Comparison of ENCODE assay signal across 9 cellular contexts in the genomic region with DNA sequence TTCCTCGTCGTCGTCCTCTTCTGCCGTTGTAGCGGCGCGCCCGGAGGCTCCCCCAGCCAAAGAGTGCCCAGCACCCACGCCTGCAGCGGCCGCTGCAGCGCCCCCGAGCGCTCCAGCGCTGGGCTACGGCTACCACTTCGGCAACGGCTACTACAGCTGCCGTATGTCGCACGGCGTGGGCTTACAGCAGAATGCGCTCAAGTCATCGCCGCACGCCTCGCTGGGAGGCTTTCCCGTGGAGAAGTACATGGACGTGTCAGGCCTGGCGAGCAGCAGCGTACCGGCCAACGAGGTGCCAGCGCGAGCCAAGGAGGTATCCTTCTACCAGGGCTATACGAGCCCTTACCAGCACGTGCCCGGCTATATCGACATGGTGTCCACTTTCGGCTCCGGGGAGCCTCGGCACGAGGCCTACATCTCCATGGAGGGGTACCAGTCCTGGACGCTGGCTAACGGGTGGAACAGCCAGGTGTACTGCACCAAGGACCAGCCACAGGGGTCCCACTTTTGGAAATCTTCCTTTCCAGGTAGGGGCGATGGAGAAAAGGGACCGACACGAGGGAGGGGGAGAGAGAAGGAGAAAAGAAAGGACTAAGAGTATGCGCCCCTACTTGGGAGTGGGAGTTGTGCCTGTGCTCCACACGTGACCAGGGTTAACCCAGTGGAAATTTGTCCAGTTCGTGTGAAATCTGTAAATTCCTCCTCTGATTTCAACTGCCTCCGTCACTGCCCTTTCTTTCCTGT. TPM values are rescaled to one million over a fixed set of nuclear protein-coding genes. Genes with fewer than 3 reads are reported as not detected.
DNase-seq lines count a peak whose midpoint lies in the region; ATAC-seq and TF ChIP-seq lines count a peak whose summit lies in the region.
"Had no signal": no experiment of that assay in that cellular context is flagged by ENCODE, and none has a peak within 500 bp of the region (broad histone marks: within the 10 kb centered on the region; RNA-seq: fewer than 3 reads in every experiment).

No MANE protein-coding gene starts in this region.

- H3K18ac ChIP-seq in H9 (ENCODE audit: insufficient read length, low read depth, low read length), result no peak overlapping the region

- H3K27me3 Mint-ChIP-seq in CD4-positive, alpha-beta T cell, result peaks cover 93% of the 10 kb centered on the region
- peaks cover 97% of the 10 kb centered on the region for H3K27me3 Mint-ChIP-seq in H9 (ENCODE audit: low read depth)
- peaks cover 93% of the 10 kb centered on the region for H3K27me3 Mint-ChIP-seq in activated naive CD8-positive, alpha-beta T cell treated with anti-CD3 and anti-CD28 coated beads, Interleukin-2, amount 10 ng/mL, durations not matched to agents 7 days and 5 days
- H3K27me3 Mint-ChIP-seq in natural killer cell treated with Interleukin-12 subunit alpha and Interleukin-12 subunit beta and Interleukin-15 and Interleukin-18, amount 100 ng/mL, for 72 hours, result peaks cover 60 to 80% of the 10 kb centered on the region in 2 donors

- no peak for TF ChIP-seq CTCF in CD4-positive, alpha-beta T cell (IDR thresholded peaks at IDR 0.05)
- TF ChIP-seq CTCF in H9 (conservative IDR thresholded peaks at IDR 0.05), result peak; percentile 32; the same call in 2 of the 3 replicates
- TF ChIP-seq CTCF in brain microvascular endothelial cell (IDR thresholded peaks at IDR 0.05; ENCODE audit: low read depth, low read length, missing control alignments), result no peak

- H3K9me3 ChIP-seq in CD4-positive, alpha-beta T cell (ENCODE audit: control insufficient read depth, low read length), result peaks cover 12% of the 10 kb centered on the region
- H3K9me3 ChIP-seq in H9 (ENCODE audit: control insufficient read depth, low read depth, low read length), result no peaks in the 10 kb centered on the region

- peaks cover 45% of the 10 kb centered on the region for H3K4me1 Mint-ChIP-seq in CD4-positive, alpha-beta T cell (ENCODE audit: low read depth)
- peaks cover 26 to 37% of the 10 kb centered on the region in 2 experiments for H3K4me1 Mint-ChIP-seq in H9
- peaks cover 24% of the 10 kb centered on the region for H3K4me1 Mint-ChIP-seq in activated naive CD8-positive, alpha-beta T cell treated with anti-CD3 and anti-CD28 coated beads, Interleukin-2, amount 10 ng/mL, durations not matched to agents 7 days and 5 days
- peaks cover 20 to 23% of the 10 kb centered on the region in 2 donors for H3K4me1 Mint-ChIP-seq in natural killer cell treated with Interleukin-12 subunit alpha and Interleukin-12 subunit beta and Interleukin-15 and Interleukin-18, amount 100 ng/mL, for 72 hours (ENCODE audit: low read depth in 2 of 2)

- H2BK5ac ChIP-seq in H9 (ENCODE audit: insufficient read length, low read length), result no peak overlapping the region

- no peak overlapping the region for H3K9ac ChIP-seq in H9 (ENCODE audit: extremely low read depth, insufficient read length, low read length)

- H3K23ac ChIP-seq in H9 (ENCODE audit: insufficient read length, low read depth, low read length), result no peak overlapping the region

- no peak overlapping the region for H2BK12ac ChIP-seq in H9 (ENCODE audit: insufficient read length, low read depth, low read length)

- no peak overlapping the region for H3K27ac Mint-ChIP-seq in CD4-positive, alpha-beta T cell
- no peak overlapping the region for H3K27ac Mint-ChIP-seq in H9
- H3K27ac Mint-ChIP-seq in activated naive CD8-positive, alpha-beta T cell treated with anti-CD3 and anti-CD28 coated beads, Interleukin-2, amount 10 ng/mL, durations not matched to agents 7 days and 5 days, result peak overlapping the region; percentile 23
- no peak overlapping the region for H3K27ac Mint-ChIP-seq in natural killer cell treated with Interleukin-12 subunit alpha and Interleukin-12 subunit beta and Interleukin-15 and Interleukin-18, amount 100 ng/mL, for 72 hours

- H3K36me3 Mint-ChIP-seq in CD4-positive, alpha-beta T cell (ENCODE audit: low read depth), result no peaks in the 10 kb centered on the region
- peaks cover 0 to 3% (median 0%) of the 10 kb centered on the region in 3 experiments; a peak in 2 of 7 replicates for H3K36me3 Mint-ChIP-seq in H9 (ENCODE audit: insufficient read depth in 1 of 3, low read depth in 3 of 3)
- H3K36me3 Mint-ChIP-seq in activated naive CD8-positive, alpha-beta T cell treated with anti-CD3 and anti-CD28 coated beads, Interleukin-2, amount 10 ng/mL, durations not matched to agents 7 days and 5 days, result peaks cover 3% of the 10 kb centered on the region
- no peaks in the 10 kb centered on the region for H3K36me3 Mint-ChIP-seq in natural killer cell treated with Interleukin-12 subunit alpha and Interleukin-12 subunit beta and Interleukin-15 and Interleukin-18, amount 100 ng/mL, for 72 hours

- intact Hi-C loops in CD4-positive, alpha-beta T cell (cut with DNase I, micrococcal nuclease), result loop anchor here in 1 of 2 experiments (10.0 kb wide), 2 partner anchors 729 to 1399 kb away; no protein-coding TSS in a partner anchor

- peaks cover 3% of the 10 kb centered on the region for H3K9me3 Mint-ChIP-seq in CD4-positive, alpha-beta T cell
- peaks cover 8 to 28% of the 10 kb centered on the region in 2 experiments; a peak in 4 of 5 replicates for H3K9me3 Mint-ChIP-seq in H9
- peaks cover 5% of the 10 kb centered on the region for H3K9me3 Mint-ChIP-seq in activated naive CD8-positive, alpha-beta T cell treated with anti-CD3 and anti-CD28 coated beads, Interleukin-2, amount 10 ng/mL, durations not matched to agents 7 days and 5 days
- no peaks in the 10 kb centered on the region for H3K9me3 Mint-ChIP-seq in natural killer cell treated with Interleukin-12 subunit alpha and Interleukin-12 subunit beta and Interleukin-15 and Interleukin-18, amount 100 ng/mL, for 72 hours

- H3K79me1 ChIP-seq in H9 (ENCODE audit: insufficient read depth, low read depth, low read length, poor library complexity, severe bottlenecking), result no peaks in the 10 kb centered on the region

- peaks cover 92% of the 10 kb centered on the region for H3K27me3 ChIP-seq in CD4-positive, alpha-beta T cell (ENCODE audit: control insufficient read depth, insufficient read depth, low read length)
- H3K27me3 ChIP-seq in H9 (ENCODE audit: insufficient read depth, low read length) (peaks cover 83% of the 10 kb centered on the region), brain microvascular endothelial cell (replicated peaks) (peaks cover 97% of the 10 kb centered on the region)

- ATAC-seq in CD4-positive, alpha-beta T cell (ENCODE audit: poor library complexity), result no peak
- no peak for ATAC-seq in activated naive CD8-positive, alpha-beta T cell treated with anti-CD3 and anti-CD28 coated beads, Interleukin-2, amount 10 ng/mL, durations not matched to agents 7 days and 5 days (ENCODE audit: low read depth)
- no peak for ATAC-seq in natural killer cell treated with Interleukin-12 subunit alpha and Interleukin-12 subunit beta and Interleukin-15 and Interleukin-18, amount 100 ng/mL, for 72 hours
- no peak for ATAC-seq in GM19397 (IDR thresholded peaks at IDR 0.05; ENCODE audit: unreplicated experiment)

- H3K14ac ChIP-seq in H9 (ENCODE audit: insufficient read depth, low read length), result no peak overlapping the region

- H3K79me2 ChIP-seq in H9 (ENCODE audit: insufficient read depth, low read length), result no peaks in the 10 kb centered on the region

- H3K4ac ChIP-seq in H9 (ENCODE audit: low read depth, low read length), result no peak overlapping the region

- H3T11ph ChIP-seq in H9 (ENCODE audit: low read length), result no peak overlapping the region

- peaks cover 6% of the 10 kb centered on the region for H3K4me1 ChIP-seq in H9 (ENCODE audit: insufficient read depth, low read length)

- peak overlapping the region; percentile 9 for H3K4me3 Mint-ChIP-seq in CD4-positive, alpha-beta T cell
- peak overlapping the region; percentile 31 to 40; a peak in 4 of 5 replicates for H3K4me3 Mint-ChIP-seq in H9
- peak overlapping the region; percentile 19 for H3K4me3 Mint-ChIP-seq in activated naive CD8-positive, alpha-beta T cell treated with anti-CD3 and anti-CD28 coated beads, Interleukin-2, amount 10 ng/mL, durations not matched to agents 7 days and 5 days
- H3K4me3 Mint-ChIP-seq in natural killer cell treated with Interleukin-12 subunit alpha and Interleukin-12 subunit beta and Interleukin-15 and Interleukin-18, amount 100 ng/mL, for 72 hours, result peak overlapping the region; percentile 5

- POLR2A ChIA-PET in CD4-positive, alpha-beta T cell (lab: Charles Lee), result no interaction called here
- POLR2A ChIA-PET in activated naive CD8-positive, alpha-beta T cell treated with anti-CD3 and anti-CD28 coated beads, Interleukin-2, amount 10 ng/mL, durations not matched to agents 7 days and 5 days (lab: Charles Lee), result no interaction called here

- peak overlapping the region; percentile 43 for H3K4me2 ChIP-seq in H9 (ENCODE audit: insufficient read depth, insufficient read length, low read length)

- no peak overlapping the region for H2BK15ac ChIP-seq in H9 (ENCODE audit: low read depth, low read length)

- H2AK5ac ChIP-seq in H9 (ENCODE audit: insufficient read length, low read length), result no peak overlapping the region

- no peak overlapping the region for H3K56ac ChIP-seq in H9 (ENCODE audit: insufficient read length, low read depth, low read length)

- H4K8ac ChIP-seq in H9 (replicated peaks; ENCODE audit: insufficient read length, low read depth, low read length), result no peak overlapping the region

- H4K91ac ChIP-seq in H9 (ENCODE audit: insufficient read length, low read depth, low read length), result no peak overlapping the region

- no peak overlapping the region for H2BK120ac ChIP-seq in H9 (ENCODE audit: low read depth, low read length, poor library complexity, severe bottlenecking)

- no peak overlapping the region for H4K5ac ChIP-seq in H9 (ENCODE audit: insufficient read length, low read depth, low read length)

- H2AFZ ChIP-seq in H9 (ENCODE audit: low read length), result no peak overlapping the region

- in situ Hi-C loops in brain microvascular endothelial cell (cut with HindIII; ENCODE audit: low pct_ligation_motif_present, low sequenced_read_pairs), result loop anchor here (10.0 kb wide), 1 partner anchor 729 kb away; no protein-coding TSS in a partner anchor

- H2BK20ac ChIP-seq in H9 (ENCODE audit: low read depth, low read length, poor library complexity, severe bottlenecking), result no peak overlapping the region

- H3K36me3 ChIP-seq in brain microvascular endothelial cell (replicated peaks), result no peaks in the 10 kb centered on the region

- no peak overlapping the region for H3K4me3 ChIP-seq in brain microvascular endothelial cell (ENCODE audit: low read depth, low read length)

- no peaks in the 10 kb centered on the region for H4K20me1 ChIP-seq in H9 (ENCODE audit: control insufficient read depth, insufficient read depth, insufficient read length)

- WGBS in H9 (ENCODE audit: extremely low coverage, insufficient read length, low lambda C conversion rate), result no CpG with 5 or more reads among the region's 52 CpGs

- peaks cover 1% of the 10 kb centered on the region for H3K23me2 ChIP-seq in H9 (ENCODE audit: insufficient read length, low read depth, low read length, poor library complexity, severe bottlenecking)

- no peak overlapping the region for H3K27ac ChIP-seq in CD4-positive, alpha-beta T cell (ENCODE audit: low read depth, low read length)
- H3K27ac ChIP-seq in H9 (ENCODE audit: insufficient read length, low read depth, low read length) (no peak overlapping the region), brain microvascular endothelial cell (no peak overlapping the region)

- CTCF ChIA-PET in CD4-positive, alpha-beta T cell (lab: Charles Lee), result interaction anchor here (1.2 kb wide), 1 partner anchor 34 kb away, joined by 3 read pairs; no protein-coding TSS in a partner anchor

- DNase-seq in CD4-positive, alpha-beta T cell, result peak in 1 of 10 experiments; percentile 32
- DNase-seq in H9 (peak; percentile 55), brain microvascular endothelial cell (no peak), NOMO-1 treated with dmso at 0.1 percent for 144 hours (lab: John Stamatoyannopoulos, UW; ENCODE audit: unreplicated experiment) (no peak), HPDE6-E6E7 (ENCODE audit: extremely low spot score) (no peak)
- no peak for DNase-seq in activated naive CD8-positive, alpha-beta T cell treated with anti-CD3 and anti-CD28 coated beads, Interleukin-2, amount 10 ng/mL, durations not matched to agents 7 days and 5 days
- DNase-seq in natural killer cell treated with Interleukin-12 subunit alpha and Interleukin-12 subunit beta and Interleukin-15 and Interleukin-18, amount 100 ng/mL, for 72 hours (ENCODE audit: low spot score), result no peak

RNA-seq across cellular contexts. Expression of a gene that starts 0.8 kb away (rescaled TPM):
- not detected for total RNA-seq in CD4-positive, alpha-beta T cell
- not detected in 2 replicates for total RNA-seq in H9 (2021)
- total RNA-seq in activated naive CD8-positive, alpha-beta T cell treated with anti-CD3 and anti-CD28 coated beads, Interleukin-2, amount 10 ng/mL, durations not matched to agents 7 days and 5 days, result not detected
- total RNA-seq in natural killer cell treated with Interleukin-12 subunit alpha and Interleukin-12 subunit beta and Interleukin-15 and Interleukin-18, amount 100 ng/mL, for 72 hours, result not detected
- total RNA-seq: fibroblast of lung had no signal

RNA-seq across cellular contexts. Expression of a gene that starts 6.3 kb away (rescaled TPM):
- total RNA-seq in CD4-positive, alpha-beta T cell, result not detected
- total RNA-seq in H9 (2021), result not detected in 2 replicates
- not detected for total RNA-seq in activated naive CD8-positive, alpha-beta T cell treated with anti-CD3 and anti-CD28 coated beads, Interleukin-2, amount 10 ng/mL, durations not matched to agents 7 days and 5 days
- not detected for total RNA-seq in natural killer cell treated with Interleukin-12 subunit alpha and Interleukin-12 subunit beta and Interleukin-15 and Interleukin-18, amount 100 ng/mL, for 72 hours
- total RNA-seq: fibroblast of lung had no signal

RNA-seq across cellular contexts. Expression of a gene that starts 9.6 kb away (rescaled TPM):
- not detected for total RNA-seq in CD4-positive, alpha-beta T cell
- total RNA-seq in H9 (2021), result not detected in 2 replicates
- not detected for total RNA-seq in activated naive CD8-positive, alpha-beta T cell treated with anti-CD3 and anti-CD28 coated beads, Interleukin-2, amount 10 ng/mL, durations not matched to agents 7 days and 5 days
- not detected for total RNA-seq in natural killer cell treated with Interleukin-12 subunit alpha and Interleukin-12 subunit beta and Interleukin-15 and Interleukin-18, amount 100 ng/mL, for 72 hours
- total RNA-seq: fibroblast of lung had no signal

RNA-seq across cellular contexts. Expression of a gene that starts 13.8 kb away (rescaled TPM):
- not detected for total RNA-seq in CD4-positive, alpha-beta T cell
- total RNA-seq in H9 (2021), result not detected in 2 replicates
- not detected for total RNA-seq in activated naive CD8-positive, alpha-beta T cell treated with anti-CD3 and anti-CD28 coated beads, Interleukin-2, amount 10 ng/mL, durations not matched to agents 7 days and 5 days
- not detected for total RNA-seq in natural killer cell treated with Interleukin-12 subunit alpha and Interleukin-12 subunit beta and Interleukin-15 and Interleukin-18, amount 100 ng/mL, for 72 hours
- total RNA-seq: fibroblast of lung had no signal

RNA-seq across cellular contexts. Expression of a gene that starts 23.3 kb away (rescaled TPM):
- total RNA-seq in CD4-positive, alpha-beta T cell, result not detected
- total RNA-seq in H9 (2021), result not detected in 2 replicates
- not detected for total RNA-seq in activated naive CD8-positive, alpha-beta T cell treated with anti-CD3 and anti-CD28 coated beads, Interleukin-2, amount 10 ng/mL, durations not matched to agents 7 days and 5 days
- not detected for total RNA-seq in natural killer cell treated with Interleukin-12 subunit alpha and Interleukin-12 subunit beta and Interleukin-15 and Interleukin-18, amount 100 ng/mL, for 72 hours
- total RNA-seq: fibroblast of lung had no signal
